1 cellular context compared by ENCODE assay signal in the genomic region with DNA sequence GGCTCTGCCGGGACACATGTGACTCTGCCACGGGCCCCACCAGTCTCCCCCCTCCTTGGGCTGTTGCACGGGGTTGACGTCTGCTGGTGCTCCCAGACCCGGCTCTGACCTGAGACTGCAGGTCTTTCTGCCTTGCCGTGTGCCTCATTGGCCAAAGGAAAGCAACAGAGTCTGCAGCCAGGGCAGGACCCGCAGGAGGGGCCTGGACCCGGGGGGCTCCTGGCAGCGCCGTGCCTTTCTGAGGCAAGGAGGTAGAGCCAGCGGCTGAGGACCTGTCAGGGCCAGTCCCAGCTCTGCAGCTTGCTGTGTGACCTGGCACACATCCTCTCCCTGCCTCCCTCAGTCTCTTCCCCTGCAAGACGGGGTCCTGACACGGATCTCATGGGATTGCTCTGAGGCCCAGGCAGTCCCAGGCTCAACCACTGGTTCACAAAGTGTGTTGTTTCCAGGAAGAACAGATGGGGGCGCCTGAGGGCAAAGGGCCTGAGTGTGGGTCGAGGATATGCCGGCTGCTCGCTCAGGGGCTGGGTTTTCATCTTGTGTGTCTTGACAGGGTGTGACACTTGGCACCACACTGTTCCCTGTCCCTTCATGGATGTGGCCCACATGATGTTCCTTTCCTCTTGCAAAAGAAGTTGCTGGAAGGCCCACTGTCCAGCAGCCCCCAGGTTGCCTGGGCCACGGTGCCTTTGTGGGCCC.
TF ChIP-seq lines count a peak whose summit lies in the region.

No MANE protein-coding gene starts in this region.

TF ChIP-seq in HCT116, 20 proteins besides CTCF, POLR2A, EP300 and RAD21:
- TF ChIP-seq POLR2AphosphoS5 (IDR thresholded peaks at IDR 0.05; ENCODE audit: low read depth, low read length), result no peak
- no peak for TF ChIP-seq CEBPB (IDR thresholded peaks at IDR 0.05; ENCODE audit: low read depth)
- TF ChIP-seq SP1 (IDR thresholded peaks at IDR 0.05; ENCODE audit: low read depth), result no peak
- no peak for TF ChIP-seq ZNF274 (IDR thresholded peaks at IDR 0.05; ENCODE audit: low read depth, low read length)
- TF ChIP-seq CBX3 (IDR thresholded peaks at IDR 0.05; ENCODE audit: low read depth), result no peak
- TF ChIP-seq, protein P1, sequence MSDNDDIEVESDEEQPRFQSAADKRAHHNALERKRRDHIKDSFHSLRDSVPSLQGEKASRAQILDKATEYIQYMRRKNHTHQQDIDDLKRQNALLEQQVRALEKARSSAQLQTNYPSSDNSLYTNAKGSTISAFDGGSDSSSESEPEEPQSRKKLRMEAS (IDR thresholded peaks at IDR 0.05), result no peak
- TF ChIP-seq JUND (IDR thresholded peaks at IDR 0.05), result no peak
- no peak for TF ChIP-seq FOSL1 (IDR thresholded peaks at IDR 0.05; ENCODE audit: low read depth)
- TF ChIP-seq SRF (IDR thresholded peaks at IDR 0.05; ENCODE audit: low read depth), result no peak
- TF ChIP-seq EZH2phosphoT487 (IDR thresholded peaks at IDR 0.05; ENCODE audit: borderline replicate concordance), result no peak
- TF ChIP-seq, protein P2, sequence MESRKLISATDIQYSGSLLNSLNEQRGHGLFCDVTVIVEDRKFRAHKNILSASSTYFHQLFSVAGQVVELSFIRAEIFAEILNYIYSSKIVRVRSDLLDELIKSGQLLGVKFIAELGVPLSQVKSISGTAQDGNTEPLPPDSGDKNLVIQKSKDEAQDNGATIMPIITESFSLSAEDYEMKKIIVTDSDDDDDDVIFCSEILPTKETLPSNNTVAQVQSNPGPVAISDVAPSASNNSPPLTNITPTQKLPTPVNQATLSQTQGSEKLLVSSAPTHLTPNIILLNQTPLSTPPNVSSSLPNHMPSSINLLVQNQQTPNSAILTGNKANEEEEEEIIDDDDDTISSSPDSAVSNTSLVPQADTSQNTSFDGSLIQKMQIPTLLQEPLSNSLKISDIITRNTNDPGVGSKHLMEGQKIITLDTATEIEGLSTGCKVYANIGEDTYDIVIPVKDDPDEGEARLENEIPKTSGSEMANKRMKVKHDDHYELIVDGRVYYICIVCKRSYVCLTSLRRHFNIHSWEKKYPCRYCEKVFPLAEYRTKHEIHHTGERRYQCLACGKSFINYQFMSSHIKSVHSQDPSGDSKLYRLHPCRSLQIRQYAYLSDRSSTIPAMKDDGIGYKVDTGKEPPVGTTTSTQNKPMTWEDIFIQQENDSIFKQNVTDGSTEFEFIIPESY (IDR thresholded peaks at IDR 0.05; ENCODE audit: extremely low read depth, insufficient replicate concordance, low read length), result no peak
